In the genomic region with DNA sequence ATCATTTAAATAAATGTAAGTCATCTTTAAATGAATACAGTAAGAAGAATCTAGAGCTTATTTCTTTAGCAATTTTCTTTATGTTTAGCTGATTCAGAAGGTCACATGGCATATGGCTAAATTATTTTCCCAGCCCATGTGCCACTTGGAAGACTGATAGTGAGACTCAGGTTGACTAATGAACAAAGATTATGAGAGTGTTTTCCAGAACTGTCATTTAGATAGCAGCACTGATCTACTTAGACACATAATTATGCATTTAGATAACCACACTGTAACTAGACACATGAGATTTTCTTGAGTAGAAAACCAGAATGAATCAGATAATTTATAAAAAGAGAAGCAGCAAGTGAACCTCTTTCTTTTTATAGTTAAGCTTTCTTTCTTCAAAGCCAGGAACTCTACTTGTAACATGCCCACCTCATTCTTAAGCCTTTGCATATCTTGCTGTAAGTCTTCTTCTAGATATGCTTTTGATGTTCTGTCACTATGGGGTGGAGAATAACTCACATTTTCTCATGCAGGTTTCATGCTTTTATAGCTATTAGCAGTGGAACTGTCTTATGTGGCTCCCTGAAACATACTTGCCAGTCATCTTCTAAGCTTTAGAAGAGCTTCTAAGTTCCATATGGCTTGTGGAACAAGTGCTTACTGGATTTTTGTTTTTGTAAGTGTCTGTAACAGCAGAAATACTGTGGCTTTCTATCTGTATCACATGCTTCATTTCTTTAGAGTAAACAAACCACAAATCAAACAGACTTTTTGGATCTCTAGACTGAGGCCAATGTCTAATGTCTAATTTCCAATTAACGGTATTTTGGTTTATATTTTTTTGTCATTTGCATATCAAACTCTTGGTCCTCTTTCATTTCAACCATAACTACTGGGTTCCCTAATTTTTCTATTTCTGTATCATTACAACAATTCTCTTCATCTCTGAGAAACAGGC, we compare ENCODE assay signal across 14 cellular contexts.
DNase-seq lines count a peak whose midpoint lies in the region; ATAC-seq and TF ChIP-seq lines count a peak whose summit lies in the region.
"Had no signal": no experiment of that assay in that cellular context is flagged by ENCODE, and none has a peak within 500 bp of the region (broad histone marks: within the 10 kb centered on the region; RNA-seq: fewer than 3 reads in every experiment).

No MANE protein-coding gene starts in this region.

- no peak overlapping the region for H3K27ac Mint-ChIP-seq in stimulated activated effector memory CD8-positive, alpha-beta T cell treated with anti-CD3 and anti-CD28 coated beads, Interleukin-12 subunit alpha, Interleukin-12 subunit beta, amount 100 ng/mL, for 72 hours
- H3K27ac Mint-ChIP-seq: H9 had no signal

- no peaks in the 10 kb centered on the region for H3K9me3 Mint-ChIP-seq in activated T-cell treated with anti-CD3 and anti-CD28 coated beads, Interleukin-2, amount 50 U/mL, for 4 hours
- no peaks in the 10 kb centered on the region for H3K9me3 Mint-ChIP-seq in stimulated activated effector memory CD8-positive, alpha-beta T cell treated with anti-CD3 and anti-CD28 coated beads, Interleukin-12 subunit alpha, Interleukin-12 subunit beta, amount 100 ng/mL, for 72 hours

- H3K27ac ChIP-seq in SK-N-MC, result peak overlapping the region; percentile 13; the same call in 1 of the 2 replicates
- H3K27ac ChIP-seq: A549, C4-2B had no signal

- peak overlapping the region; percentile 18; the same call in 1 of the 2 replicates for H2AFZ ChIP-seq in Loucy (ENCODE audit: low read length)

- no peaks in the 10 kb centered on the region for H3K4me1 Mint-ChIP-seq in activated T-cell treated with anti-CD3 and anti-CD28 coated beads, Interleukin-2, amount 50 U/mL, for 4 hours (ENCODE audit: low read depth)
- H3K4me1 Mint-ChIP-seq in stimulated activated effector memory CD8-positive, alpha-beta T cell treated with anti-CD3 and anti-CD28 coated beads, Interleukin-12 subunit alpha, Interleukin-12 subunit beta, amount 100 ng/mL, for 72 hours, result peaks cover 8% of the 10 kb centered on the region
- H3K4me1 Mint-ChIP-seq: CD4-positive, alpha-beta memory T cell; H9 had no signal

- H3K9me3 ChIP-seq in Loucy (ENCODE audit: insufficient read depth, low read depth, low read length), result no peaks in the 10 kb centered on the region
- no peaks in the 10 kb centered on the region for H3K9me3 ChIP-seq in SK-N-MC (ENCODE audit: low read depth, low read length)
- H3K9me3 ChIP-seq: A549, BE2C had no signal

- H3K27me3 ChIP-seq in Loucy (ENCODE audit: insufficient read depth, low read length, poor library complexity, severe bottlenecking), result no peaks in the 10 kb centered on the region

- peaks cover 2% of the 10 kb centered on the region for H3K36me3 Mint-ChIP-seq in activated T-cell treated with anti-CD3 and anti-CD28 coated beads, Interleukin-2, amount 50 U/mL, for 4 hours (ENCODE audit: insufficient read depth)
- H3K36me3 Mint-ChIP-seq in stimulated activated effector memory CD8-positive, alpha-beta T cell treated with anti-CD3 and anti-CD28 coated beads, Interleukin-12 subunit alpha, Interleukin-12 subunit beta, amount 100 ng/mL, for 72 hours, result no peaks in the 10 kb centered on the region

- H3K4me3 ChIP-seq in Loucy (ENCODE audit: low read length, poor library complexity, severe bottlenecking), result no peak overlapping the region
- H3K4me3 ChIP-seq in SK-N-MC, result no peak overlapping the region
- H3K4me3 ChIP-seq: A549 had no signal

- peaks cover 4% of the 10 kb centered on the region for H3K27me3 Mint-ChIP-seq in activated T-cell treated with anti-CD3 and anti-CD28 coated beads, Interleukin-2, amount 50 U/mL, for 4 hours (ENCODE audit: low read depth)

- H3K79me2 ChIP-seq in Loucy (ENCODE audit: insufficient read depth, low read length), result no peaks in the 10 kb centered on the region

- TF ChIP-seq CTCF in Loucy (conservative IDR thresholded peaks at IDR 0.05; ENCODE audit: low read length), result no peak

- no peaks in the 10 kb centered on the region for H3F3A ChIP-seq in Loucy (ENCODE audit: low read depth)

- no peak overlapping the region for H3K4me3 Mint-ChIP-seq in activated T-cell treated with anti-CD3 and anti-CD28 coated beads, Interleukin-2, amount 50 U/mL, for 4 hours
- H3K4me3 Mint-ChIP-seq in stimulated activated effector memory CD8-positive, alpha-beta T cell treated with anti-CD3 and anti-CD28 coated beads, Interleukin-12 subunit alpha, Interleukin-12 subunit beta, amount 100 ng/mL, for 72 hours, result no peak overlapping the region
- H3K4me3 Mint-ChIP-seq: CD4-positive, alpha-beta memory T cell; H9 had no signal

- H3K9ac ChIP-seq in Loucy (ENCODE audit: low read depth, low read length, poor library complexity, severe bottlenecking), result peak overlapping the region; percentile 4
- H3K9ac ChIP-seq in SK-N-MC (ENCODE audit: insufficient read length), result no peak overlapping the region

- H4K20me1 ChIP-seq in Loucy (ENCODE audit: insufficient read depth, low read length, poor library complexity, severe bottlenecking), result no peaks in the 10 kb centered on the region

- H3K36me3 ChIP-seq in Loucy (ENCODE audit: insufficient read depth, low read length) (no peaks in the 10 kb centered on the region), SK-N-MC (ENCODE audit: insufficient read depth, low read length) (peaks cover 4% of the 10 kb centered on the region; the same call in 1 of the 2 replicates)
- H3K36me3 ChIP-seq: BE2C had no signal

- peaks cover 20% of the 10 kb centered on the region for H3K4me1 ChIP-seq in Loucy (ENCODE audit: insufficient read depth, low read length, poor library complexity, severe bottlenecking)
- H3K4me1 ChIP-seq: A549, BE2C had no signal

- peak; percentile 88 to 90 for ATAC-seq in activated T-cell treated with anti-CD3 and anti-CD28 coated beads, Interleukin-2, amount 50 U/mL, for 4 hours
- ATAC-seq in stimulated activated effector memory CD8-positive, alpha-beta T cell treated with anti-CD3 and anti-CD28 coated beads, Interleukin-12 subunit alpha, Interleukin-12 subunit beta, amount 100 ng/mL, for 72 hours, result peak; percentile 90
- ATAC-seq: A549 had no signal

- DNase-seq in activated T-cell treated with anti-CD3 and anti-CD28 coated beads, Interleukin-2, amount 50 U/mL, for 4 hours, result no peak
- DNase-seq in activated T-cell treated with anti-CD3 and anti-CD28 coated beads, Interleukin-2, amount 50 U/mL, for 1 hour, result no peak
- DNase-seq in SK-N-MC (ENCODE audit: low read depth, low spot score) (no peak), NCI-H524 treated with DMSO at 0.1 percent for 48 hours (lab: John Stamatoyannopoulos, UW) (no peak)
- no peak for DNase-seq in stimulated activated effector memory CD8-positive, alpha-beta T cell treated with anti-CD3 and anti-CD28 coated beads, Interleukin-12 subunit alpha, Interleukin-12 subunit beta, amount 100 ng/mL, for 72 hours (ENCODE audit: low spot score in 2 of 2)
- DNase-seq: BE2C; CD4-positive, alpha-beta memory T cell; DND-41; GDM1; GOT3; H9 had no signal

- H3K4me2 ChIP-seq in Loucy (ENCODE audit: low read depth, low read length, poor library complexity, severe bottlenecking), result peak overlapping the region; percentile 25
- H3K4me2 ChIP-seq: A549 had no signal

- H3K9me2 ChIP-seq in Loucy (replicated peaks; ENCODE audit: low read depth, low read length), result no peaks in the 10 kb centered on the region
